22 cellular contexts compared by ENCODE assay signal in genomic region chrX:149818652-149819051, GRCh38. TPM values are rescaled to one million over a fixed set of nuclear protein-coding genes. Genes with fewer than 3 reads are reported as not detected.
A peak's percentile ranks its signal among the peaks of the same experiment; 100 is the strongest.
DNase-seq lines count a peak whose midpoint lies in the region; ATAC-seq, FAIRE-seq and TF ChIP-seq lines count a peak whose summit lies in the region.
"Had no signal": no experiment of that assay in that cellular context is flagged by ENCODE, and none has a peak within 500 bp of the region (broad histone marks: within the 10 kb centered on the region; RNA-seq: fewer than 3 reads in every experiment).

No MANE protein-coding gene starts in this region.

- no peaks in the 10 kb centered on the region for H3K9me3 Mint-ChIP-seq in activated naive CD4-positive, alpha-beta T cell treated with anti-CD3 and anti-CD28 coated beads, Interleukin-2, amount 50 U/mL, for 72 hours
- H3K9me3 Mint-ChIP-seq in astrocyte (ENCODE audit: unreplicated experiment) (no peaks in the 10 kb centered on the region), HFFc6 (no peaks in the 10 kb centered on the region)

- H2AFZ ChIP-seq in astrocyte (ENCODE audit: low read depth, low read length) (no peak overlapping the region), keratinocyte (ENCODE audit: control insufficient read depth, low read length) (no peak overlapping the region)

- H3K27ac Mint-ChIP-seq in activated naive CD4-positive, alpha-beta T cell treated with anti-CD3 and anti-CD28 coated beads, Interleukin-2, amount 50 U/mL, for 72 hours, result no peak overlapping the region
- H3K27ac Mint-ChIP-seq in astrocyte (ENCODE audit: unreplicated experiment) (no peak overlapping the region), T-helper 17 cell (no peak overlapping the region), HFFc6 (no peak overlapping the region)

- no peaks in the 10 kb centered on the region for H3K9me1 ChIP-seq in keratinocyte (ENCODE audit: control insufficient read depth, extremely low read depth, insufficient read depth, low read length)

- H3K27ac ChIP-seq in HEK293 (ENCODE audit: extremely low read depth, low read depth, low read length) (no peak overlapping the region), astrocyte (ENCODE audit: low read depth, low read length) (no peak overlapping the region), keratinocyte (ENCODE audit: control insufficient read depth, insufficient read depth, low read length) (peak overlapping the region; percentile 73)
- H3K27ac ChIP-seq: C4-2B had no signal

- H3K4me1 Mint-ChIP-seq in astrocyte (ENCODE audit: low read depth, unreplicated experiment) (no peaks in the 10 kb centered on the region), T-helper 17 cell (no peaks in the 10 kb centered on the region), HFFc6 (ENCODE audit: low read depth) (no peaks in the 10 kb centered on the region)

- no peaks in the 10 kb centered on the region for H3K79me2 ChIP-seq in astrocyte (ENCODE audit: insufficient read depth, low read length)
- H3K79me2 ChIP-seq in keratinocyte (ENCODE audit: control insufficient read depth, insufficient read depth, low read length), result no peaks in the 10 kb centered on the region

- H3K4me1 ChIP-seq in HEK293 (ENCODE audit: control insufficient read depth, insufficient read depth, low read length) (no peaks in the 10 kb centered on the region), astrocyte (ENCODE audit: insufficient read depth, low read length) (no peaks in the 10 kb centered on the region), keratinocyte (ENCODE audit: control insufficient read depth, extremely low read depth, insufficient read depth, low read length) (peaks cover 8% of the 10 kb centered on the region)

- FAIRE-seq in astrocyte (lab: Jason Lieb, UNC) (no peak), keratinocyte (lab: Jason Lieb, UNC) (no peak)
- FAIRE-seq: GM12878, RCC 7860 had no signal

- no peaks in the 10 kb centered on the region for H3K27me3 Mint-ChIP-seq in astrocyte (ENCODE audit: low read depth, unreplicated experiment)
- peaks cover 4% of the 10 kb centered on the region for H3K27me3 Mint-ChIP-seq in T-helper 17 cell
- H3K27me3 Mint-ChIP-seq in HFFc6 (ENCODE audit: insufficient read depth), result peaks cover 7% of the 10 kb centered on the region

- DNase-seq in activated naive CD4-positive, alpha-beta T cell treated with anti-CD3 and anti-CD28 coated beads, Interleukin-2, amount 50 U/mL, for 72 hours (ENCODE audit: low spot score in 2 of 2), result no peak
- no peak for DNase-seq in activated naive CD4-positive, alpha-beta T cell treated with Interleukin-2 at 50 U/mL for 16 hours
- peak; percentile 5 for DNase-seq in astrocyte (ENCODE audit: low read depth)
- no peak for DNase-seq in keratinocyte (ENCODE audit: low read depth, low spot score)
- no peak for DNase-seq in T-helper 17 cell
- no peak for DNase-seq in HFFc6
- DNase-seq: AML-193; DND-41; HCEC 1CT; NCI-H1105 treated with DMSO at 0.1 percent for 48 hours; NCI-H1694 treated with DMSO at 0.1 percent for 48 hours; NCI-H510A; NCI-H748 treated with DMSO at 0.1 percent for 48 hours; NK-92 treated with Interleukin-12 subunit alpha and Interleukin-12 subunit beta, amount 100 ng/mL, for 24 hours had no signal

- POLR2A ChIA-PET in HEK293 (lab: Yijun Ruan, JAX), result no interaction called here

- H3K4me3 ChIP-seq in HEK293 (ENCODE audit: low read depth, low read length) (no peak overlapping the region), astrocyte (ENCODE audit: insufficient read depth, low read depth, low read length) (no peak overlapping the region), keratinocyte (ENCODE audit: control insufficient read depth in 2 of 3, extremely low read depth in 1 of 3, insufficient read depth in 2 of 3, low read depth in 1 of 3, low read length in 3 of 3) (no peak overlapping the region)
- H3K4me3 ChIP-seq: GM12878 had no signal

- no peak overlapping the region for H3K4me3 Mint-ChIP-seq in astrocyte (ENCODE audit: unreplicated experiment)
- no peak overlapping the region for H3K4me3 Mint-ChIP-seq in T-helper 17 cell
- no peak overlapping the region for H3K4me3 Mint-ChIP-seq in HFFc6

- H3K4me2 ChIP-seq in astrocyte (ENCODE audit: low read length) (no peak overlapping the region), keratinocyte (ENCODE audit: control insufficient read depth, extremely low read depth, insufficient read depth, low read depth, low read length) (no peak overlapping the region)

- H4K20me1 ChIP-seq in astrocyte (ENCODE audit: insufficient read depth, low read length) (no peaks in the 10 kb centered on the region), keratinocyte (ENCODE audit: control insufficient read depth, extremely low read depth, insufficient read depth, low read length) (no peaks in the 10 kb centered on the region)

- peak; percentile 58 to 78 for ATAC-seq in activated naive CD4-positive, alpha-beta T cell treated with anti-CD3 and anti-CD28 coated beads, Interleukin-2, amount 50 U/mL, for 72 hours
- ATAC-seq in T-helper 17 cell, result no peak
- ATAC-seq: GM12878, Right ventricle myocardium inferior had no signal

- no peaks in the 10 kb centered on the region for H3K36me3 Mint-ChIP-seq in activated naive CD4-positive, alpha-beta T cell treated with anti-CD3 and anti-CD28 coated beads, Interleukin-2, amount 50 U/mL, for 72 hours
- H3K36me3 Mint-ChIP-seq in astrocyte (ENCODE audit: low read depth, unreplicated experiment) (no peaks in the 10 kb centered on the region), T-helper 17 cell (ENCODE audit: low read depth) (no peaks in the 10 kb centered on the region), HFFc6 (ENCODE audit: low read depth) (no peaks in the 10 kb centered on the region)

- H3K27me3 ChIP-seq in astrocyte (ENCODE audit: insufficient read depth, low read length) (no peaks in the 10 kb centered on the region), keratinocyte (ENCODE audit: control insufficient read depth, extremely low read depth, insufficient read depth, low read length) (no peaks in the 10 kb centered on the region)

- H3K9me3 ChIP-seq in HEK293 (ENCODE audit: control insufficient read depth, insufficient read depth, low read depth, low read length) (no peaks in the 10 kb centered on the region), astrocyte (ENCODE audit: insufficient read depth, low read depth, low read length) (no peaks in the 10 kb centered on the region), keratinocyte (ENCODE audit: control insufficient read depth, low read depth, low read length) (no peaks in the 10 kb centered on the region), T-helper 17 cell (ENCODE audit: control insufficient read depth, low read length, poor library complexity, severe bottlenecking) (no peaks in the 10 kb centered on the region)

- no peak for TF ChIP-seq CTCF in HEK293 (tag by site-specific recombination; IDR thresholded peaks at IDR 0.05)
- no peak for TF ChIP-seq CTCF in astrocyte (IDR thresholded peaks at IDR 0.05; ENCODE audit: insufficient read depth, low read depth, low read length)
- TF ChIP-seq CTCF in keratinocyte (optimal IDR thresholded peaks at IDR 0.05 in 1 of 3, IDR thresholded peaks at IDR 0.05 in 1 of 3, conservative IDR thresholded peaks at IDR 0.05 in 1 of 3; ENCODE audit: extremely low read depth in 1 of 3, insufficient read depth in 2 of 3, low read length in 3 of 3), result no peak
- no peak for TF ChIP-seq CTCF in HFFc6 (IDR thresholded peaks at IDR 0.05)

- H3K36me3 ChIP-seq in HEK293 (ENCODE audit: control insufficient read depth in 2 of 2, insufficient read depth in 1 of 2, low read length in 2 of 2) (no peaks in the 10 kb centered on the region), astrocyte (ENCODE audit: insufficient read depth, low read length) (no peaks in the 10 kb centered on the region), keratinocyte (ENCODE audit: control insufficient read depth in 2 of 2, extremely low read depth in 1 of 2, insufficient read depth in 2 of 2, low read length in 2 of 2) (no peaks in the 10 kb centered on the region)

- CTCF ChIA-PET in HEK293 (lab: Yijun Ruan, JAX), result interaction anchor here (0.6 kb wide), 1 partner anchor 11 kb away, joined by 4 read pairs; no protein-coding TSS in a partner anchor

- no peak overlapping the region for H3K9ac ChIP-seq in astrocyte (ENCODE audit: low read length)
- peak overlapping the region; percentile 37 for H3K9ac ChIP-seq in keratinocyte (ENCODE audit: control insufficient read depth, extremely low read depth, insufficient read depth, low read length)

- dilution Hi-C loops in keratinocyte (cut with MboI; ENCODE audit: extremely low pct_ligation_motif_present, low sequenced_read_pairs), result no loop called here

RNA-seq across cellular contexts. Expression of gene MAGEA9, which starts 36.9 kb away (rescaled TPM):
- not detected for total RNA-seq in activated naive CD4-positive, alpha-beta T cell treated with anti-CD3 and anti-CD28 coated beads, Interleukin-2, amount 50 U/mL, for 72 hours
- total RNA-seq in astrocyte (not detected in 2 replicates), T-helper 17 cell (not detected)
- polyA plus RNA-seq in keratinocyte, result not detected in 3 replicates
- not detected for polyA plus RNA-seq in keratinocyte (2011; ENCODE audit: low read depth)
- not detected in 2 replicates for polyA plus RNA-seq in keratinocyte (2011; cell fraction: cytosol; rRNA removed)
- not detected in 2 replicates for polyA plus RNA-seq in keratinocyte (2011; cell fraction: nucleus; rRNA removed)
- polyA plus RNA-seq in keratinocyte (2012; ENCODE audit: low replicate concordance), result not detected in 2 replicates
- not detected in 3 replicates for polyA minus RNA-seq in keratinocyte
- polyA minus RNA-seq in keratinocyte (2011; cell fraction: cytosol; rRNA and poly(A)+ RNA removed), result not detected
- polyA minus RNA-seq in keratinocyte (2011; cell fraction: nucleus; rRNA and poly(A)+ RNA removed), result not detected in 2 replicates
- total RNA-seq in HFFc6 (2021; fragmentation: NEBNext Ultra II Directional; extraction: Animal tissue kit (Norgen Biotek cat#: 25700)), result not detected
- total RNA-seq: GM12878, LHCN-M2, OCI-LY7, Right ventricle myocardium inferior, SK-MEL-5 had no signal
- polyA plus RNA-seq: GM12878 had no signal

RNA-seq across cellular contexts. Expression of gene HSFX1, which starts 44.8 kb away (rescaled TPM):
- under 1 TPM; 0.11 to 0.72 TPM for total RNA-seq in activated naive CD4-positive, alpha-beta T cell treated with anti-CD3 and anti-CD28 coated beads, Interleukin-2, amount 50 U/mL, for 72 hours
- total RNA-seq in astrocyte (0.75 and 1.5 TPM in 2 replicates), T-helper 17 cell (under 1 TPM; 0.22 to 0.76 TPM)
- polyA plus RNA-seq in keratinocyte, result 0.23 TPM in 1 of 3 replicates, not detected in the others
- 0.35 TPM for polyA plus RNA-seq in keratinocyte (2011; ENCODE audit: low read depth)
- 0.04 TPM in 1 of 2 replicates, not detected in the other for polyA plus RNA-seq in keratinocyte (2011; cell fraction: cytosol; rRNA removed)
- polyA plus RNA-seq in keratinocyte (2011; cell fraction: nucleus; rRNA removed), result 0.32 and 0.33 TPM in 2 replicates
- 0.09 and 0.63 TPM in 2 replicates for polyA plus RNA-seq in keratinocyte (2012; ENCODE audit: low replicate concordance)
- polyA minus RNA-seq in keratinocyte, result 2.8 TPM in 1 of 3 replicates, not detected in the others
- polyA minus RNA-seq in keratinocyte (2011; cell fraction: cytosol; rRNA and poly(A)+ RNA removed), result not detected
- 0.42 and 0.47 TPM in 2 replicates for polyA minus RNA-seq in keratinocyte (2011; cell fraction: nucleus; rRNA and poly(A)+ RNA removed)
- under 1 TPM; 0.26 to 0.88 (median 0.33) TPM for total RNA-seq in HFFc6 (2021; fragmentation: NEBNext Ultra II Directional; extraction: Animal tissue kit (Norgen Biotek cat#: 25700))
